ENCODE assay signal across 8 cellular contexts in genomic region chr1:156705918-156706646, GRCh38. TPM values are rescaled to one million over a fixed set of nuclear protein-coding genes. Genes with fewer than 3 reads are reported as not detected.
DNase-seq lines count a peak whose midpoint lies in the region; ATAC-seq and TF ChIP-seq lines count a peak whose summit lies in the region.

No MANE protein-coding gene starts in this region.

- no peaks in the 10 kb centered on the region for H3K79me2 ChIP-seq in KMS-11 (ENCODE audit: insufficient read depth, low read depth)

- intact Hi-C loops in right cardiac atrium (cut with DNase I) (no loop called here), sciatic nerve (cut with DNase I) (no loop called here)

- no peaks in the 10 kb centered on the region for H3K36me3 Mint-ChIP-seq in CD8-positive, alpha-beta memory T cell

- peak; percentile 62 to 79 (median 67) for DNase-seq in CD8-positive, alpha-beta memory T cell
- DNase-seq in SW480 (ENCODE audit: low spot score) (peak; percentile 87), adipocyte (ENCODE audit: low read depth) (peak; percentile 88), right cardiac atrium (peak; percentile 66 to 87 (median 86)), sciatic nerve (ENCODE audit: low spot score) (peak; percentile 86)

- peak overlapping the region; percentile 10; the same call in 1 of the 2 replicates for H3K9ac ChIP-seq in KMS-11
- H3K9ac ChIP-seq in adipocyte (ENCODE audit: low read length), result peak overlapping the region; percentile 83

- CTCF ChIA-PET in CD8-positive, alpha-beta memory T cell (lab: Charles Lee), result interaction anchor here (0.6 to 9.1 kb wide), 16 partner anchors 10 to 198 kb away, joined by 3 to 120 read pairs (median 4); partner anchors contain the start of genes ISG20L2, METTL25B, NES and NTRK1

- no peaks in the 10 kb centered on the region for H4K20me1 ChIP-seq in KMS-11 (ENCODE audit: insufficient read depth)

- H3K4me2 ChIP-seq in KMS-11, result peak overlapping the region; percentile 79

- H3K27me3 ChIP-seq in CD8-positive, alpha-beta memory T cell (ENCODE audit: insufficient read depth, low read length, poor library complexity, severe bottlenecking), result peaks cover 9% of the 10 kb centered on the region
- H3K27me3 ChIP-seq in KMS-11 (ENCODE audit: insufficient read depth, low read depth), result peaks cover 86% of the 10 kb centered on the region
- no peaks in the 10 kb centered on the region for H3K27me3 ChIP-seq in adipocyte (replicated peaks; ENCODE audit: control insufficient read depth, insufficient read depth, low read length)
- H3K27me3 ChIP-seq in right cardiac atrium (ENCODE audit: control insufficient read depth, insufficient read depth), result no peaks in the 10 kb centered on the region

- peak overlapping the region; percentile 54 to 96 (median 84) for H3K27ac Mint-ChIP-seq in CD8-positive, alpha-beta memory T cell

- ATAC-seq in right cardiac atrium (peak; percentile 35 to 55), sciatic nerve (peak; percentile 76), HG03521 (IDR thresholded peaks at IDR 0.05; ENCODE audit: unreplicated experiment) (no peak), GM21423 (IDR thresholded peaks at IDR 0.05; ENCODE audit: unreplicated experiment) (no peak)

- WGBS in right cardiac atrium, result 1% methylated on average over 45 of the region's 45 CpGs

- peaks cover 22 to 38% (median 26%) of the 10 kb centered on the region in 3 donors for H3K4me1 Mint-ChIP-seq in CD8-positive, alpha-beta memory T cell

- peaks cover 5 to 13% of the 10 kb centered on the region in 2 donors for H3K27me3 Mint-ChIP-seq in CD8-positive, alpha-beta memory T cell

- H3K27ac ChIP-seq in CD8-positive, alpha-beta memory T cell (ENCODE audit: low read depth, low read length), result peak overlapping the region; percentile 43
- H3K27ac ChIP-seq in KMS-11 (no peak overlapping the region), right cardiac atrium (ENCODE audit: low read length) (peak overlapping the region; percentile 0)

- peaks cover 30% of the 10 kb centered on the region for H3K4me1 ChIP-seq in CD8-positive, alpha-beta memory T cell (ENCODE audit: insufficient read depth, low read length)
- H3K4me1 ChIP-seq in KMS-11 (ENCODE audit: low read depth, poor library complexity, severe bottlenecking), result peaks cover 20% of the 10 kb centered on the region
- H3K4me1 ChIP-seq in adipocyte (ENCODE audit: control insufficient read depth, insufficient read depth, low read length), result peaks cover 78% of the 10 kb centered on the region
- peaks cover 4% of the 10 kb centered on the region for H3K4me1 ChIP-seq in right cardiac atrium (ENCODE audit: control insufficient read depth, insufficient read depth, low read length)

- peak overlapping the region; percentile 92 for H3K4me3 ChIP-seq in CD8-positive, alpha-beta memory T cell (ENCODE audit: low read length)
- H3K4me3 ChIP-seq in KMS-11 (IDR thresholded peaks at IDR 0.05; ENCODE audit: insufficient read depth, low read depth, low read length) (peak overlapping the region; percentile 91), adipocyte (ENCODE audit: low read length) (peak overlapping the region; percentile 75), right cardiac atrium (ENCODE audit: low read length) (peak overlapping the region; percentile 5)

- H3K9me3 ChIP-seq in CD8-positive, alpha-beta memory T cell (ENCODE audit: low read length), result no peaks in the 10 kb centered on the region
- H3K9me3 ChIP-seq in adipocyte (ENCODE audit: control insufficient read depth, low read length) (no peaks in the 10 kb centered on the region), right cardiac atrium (ENCODE audit: control insufficient read depth, low read length) (no peaks in the 10 kb centered on the region)

- peak overlapping the region; percentile 86 to 95 (median 88) for H3K4me3 Mint-ChIP-seq in CD8-positive, alpha-beta memory T cell

- peak overlapping the region; percentile 72 for H2AFZ ChIP-seq in KMS-11 (ENCODE audit: low read depth)

- H3K9me3 Mint-ChIP-seq in CD8-positive, alpha-beta memory T cell, result no peaks in the 10 kb centered on the region

- no peaks in the 10 kb centered on the region for H3K36me3 ChIP-seq in CD8-positive, alpha-beta memory T cell (ENCODE audit: insufficient read depth, low read length)
- H3K36me3 ChIP-seq in KMS-11 (ENCODE audit: insufficient read depth), result no peaks in the 10 kb centered on the region
- no peaks in the 10 kb centered on the region for H3K36me3 ChIP-seq in adipocyte (ENCODE audit: control insufficient read depth, insufficient read depth, low read length, severe bottlenecking)

- TF ChIP-seq CTCF in KMS-11 (conservative IDR thresholded peaks at IDR 0.05; ENCODE audit: low read depth, low read length), result peak; percentile 100

- POLR2A ChIA-PET in CD8-positive, alpha-beta memory T cell (lab: Charles Lee), result interaction anchor here (1.2 to 1.5 kb wide), 3 partner anchors 20 to 45 kb away, joined by 4 read pairs; partner anchors contain the start of genes HDGF, ISG20L2 and METTL25B

RNA-seq across cellular contexts. Expression of gene CRABP2, which starts 0.7 kb away (rescaled TPM):
- under 1 TPM; 0.66 to 0.71 TPM for total RNA-seq in CD8-positive, alpha-beta memory T cell
- not detected for polyA plus RNA-seq in CD8-positive, alpha-beta memory T cell
- 1 to 10 TPM in 1 of 4 donors, under 1 TPM in 3; 0.71 to 1.6 (median 0.75) TPM for total RNA-seq in right cardiac atrium
- 1.3 TPM for polyA plus RNA-seq in right cardiac atrium
- 40.0 TPM for total RNA-seq in sciatic nerve

RNA-seq across cellular contexts. Expression of gene METTL25B, which starts 22.2 kb away (rescaled TPM):
- total RNA-seq in CD8-positive, alpha-beta memory T cell, result 10 to 100 TPM; 29.6 to 29.7 TPM
- polyA plus RNA-seq in CD8-positive, alpha-beta memory T cell, result 4.2 TPM
- total RNA-seq in right cardiac atrium, result 10 to 100 TPM; 14.4 to 19.7 (median 17.3) TPM
- 18.8 TPM for polyA plus RNA-seq in right cardiac atrium
- 35.9 TPM for total RNA-seq in sciatic nerve

RNA-seq across cellular contexts. Expression of gene ISG20L2, which starts 22.5 kb away (rescaled TPM):
- total RNA-seq in CD8-positive, alpha-beta memory T cell, result 10 to 100 TPM; 69.4 to 75.9 TPM
- 25.0 TPM for polyA plus RNA-seq in CD8-positive, alpha-beta memory T cell
- total RNA-seq in right cardiac atrium, result 10 to 100 TPM; 13.0 to 23.0 (median 13.9) TPM
- 9.2 TPM for polyA plus RNA-seq in right cardiac atrium
- total RNA-seq in sciatic nerve, result 19.4 TPM

RNA-seq across cellular contexts. Expression of gene NES, which starts 28.9 kb away (rescaled TPM):
- not detected for total RNA-seq in CD8-positive, alpha-beta memory T cell
- not detected for polyA plus RNA-seq in CD8-positive, alpha-beta memory T cell
- 100 to 1,000 TPM; 146 to 282 (median 170) TPM for total RNA-seq in right cardiac atrium
- polyA plus RNA-seq in right cardiac atrium, result 257 TPM
- total RNA-seq in sciatic nerve, result 126 TPM

RNA-seq across cellular contexts. Expression of gene MRPL24, which starts 34.8 kb away (rescaled TPM):
- total RNA-seq in CD8-positive, alpha-beta memory T cell, result 100 to 1,000 TPM; 122 to 131 TPM
- 92.2 TPM for polyA plus RNA-seq in CD8-positive, alpha-beta memory T cell
- 10 to 100 TPM; 63.4 to 88.5 (median 74.9) TPM for total RNA-seq in right cardiac atrium
- 145 TPM for polyA plus RNA-seq in right cardiac atrium
- total RNA-seq in sciatic nerve, result 59.5 TPM

Comparison
In these comparisons a context has a peak if more than half of its experiments do, and no peak if none do; other contexts are left out.
1. H3K4me3 ChIP-seq: peak in every context shown above with its lines; median percentile 92 in CD8-positive, alpha-beta memory T cell; 91 in KMS-11; 75 in adipocyte; 5 in right cardiac atrium.
2. ATAC-seq: peak in right cardiac atrium (2 of 2) and sciatic nerve (single experiment); none in HG03521 (single experiment) and GM21423 (single experiment).
3. RNA of gene CRABP2, which starts 0.7 kb away (total RNA-seq): 40.0 TPM in sciatic nerve (single experiment); 0.71 to 1.6 TPM in right cardiac atrium and 0.66 to 0.71 TPM in CD8-positive, alpha-beta memory T cell; every median in the first group is over 10 times any median in the second.
4. Peak in every context shown above with its lines, with median percentiles within 50 percentile points of each other: DNase-seq.